8 cellular contexts compared by ENCODE assay signal in the genomic region with DNA sequence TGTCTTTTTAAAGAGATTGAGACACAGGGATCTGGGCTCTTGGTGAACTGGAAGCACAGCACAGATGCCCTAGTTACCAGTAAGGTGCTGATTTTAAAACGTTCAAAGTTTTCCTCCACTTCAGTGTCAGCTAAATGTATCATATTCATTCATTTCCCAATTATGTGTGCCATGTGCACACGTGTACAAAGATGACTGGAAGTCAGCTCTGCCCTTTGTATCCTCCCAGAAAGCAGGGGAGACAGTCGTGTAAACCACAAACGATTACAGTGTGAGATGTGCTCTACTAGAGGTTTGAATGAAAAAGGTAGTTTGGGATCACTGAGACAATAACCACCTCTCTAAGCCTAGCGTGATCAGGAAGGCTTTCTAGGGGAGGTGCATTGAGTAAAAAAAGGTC. TPM values are rescaled to one million over a fixed set of nuclear protein-coding genes. Genes with fewer than 3 reads are reported as not detected.
A peak's percentile ranks its signal among the peaks of the same experiment; 100 is the strongest.
DNase-seq lines count a peak whose midpoint lies in the region; TF ChIP-seq lines count a peak whose summit lies in the region.

No MANE protein-coding gene starts in this region.

- H3K9me3 ChIP-seq in DOHH2 (ENCODE audit: control insufficient read depth, insufficient read depth, low read length): peaks cover 6% of the 10 kb centered on the region; the same call in 1 of the 2 replicates

- no peaks in the 10 kb centered on the region for H3F3A ChIP-seq in DOHH2 (ENCODE audit: control insufficient read depth, insufficient read depth)

- H3K9me2 ChIP-seq in DOHH2 (replicated peaks; ENCODE audit: control insufficient read depth, low read length): no peaks in the 10 kb centered on the region

- H3K4me3 ChIP-seq in DOHH2 (ENCODE audit: low read length) (peak overlapping the region; percentile 91), epithelial cell of esophagus (ENCODE audit: low read length) (peak overlapping the region; percentile 69)

- H3K36me3 ChIP-seq in DOHH2 (ENCODE audit: control insufficient read depth, low read length): peaks cover 14% of the 10 kb centered on the region

- peaks cover 12% of the 10 kb centered on the region for H3K79me2 ChIP-seq in DOHH2 (ENCODE audit: control insufficient read depth, low read length)

- H3K27me3 ChIP-seq in DOHH2 (ENCODE audit: control insufficient read depth, low read length): no peaks in the 10 kb centered on the region

- peaks cover 26% of the 10 kb centered on the region for H3K36me3 Mint-ChIP-seq in osteocyte (ENCODE audit: unreplicated experiment)

- no peaks in the 10 kb centered on the region for H4K20me1 ChIP-seq in DOHH2 (ENCODE audit: control insufficient read depth, insufficient read depth, low read depth, low read length)

- H3K9me3 Mint-ChIP-seq in osteocyte (ENCODE audit: unreplicated experiment): no peaks in the 10 kb centered on the region

- H3K4me2 ChIP-seq in DOHH2 (ENCODE audit: low read length): peak overlapping the region; percentile 88

- peaks cover 16% of the 10 kb centered on the region for H3K4me1 ChIP-seq in DOHH2 (ENCODE audit: control insufficient read depth, low read length)

- no peak for TF ChIP-seq CTCF in DOHH2 (IDR thresholded peaks at IDR 0.05; ENCODE audit: low read depth, low read length, poor library complexity, severe bottlenecking)
- no peak for TF ChIP-seq CTCF in epithelial cell of esophagus (IDR thresholded peaks at IDR 0.05; ENCODE audit: insufficient read depth, low read depth, low read length, missing control alignments)
- no peak for TF ChIP-seq CTCF in osteocyte (IDR thresholded peaks at IDR 0.05)

- peaks cover 21% of the 10 kb centered on the region for H3K4me1 Mint-ChIP-seq in osteocyte (ENCODE audit: unreplicated experiment)

- H3K27ac Mint-ChIP-seq in osteocyte (ENCODE audit: unreplicated experiment): peak overlapping the region; percentile 97

- H3K27ac ChIP-seq in DOHH2 (ENCODE audit: low read depth, low read length): no peak overlapping the region

- H3K27me3 Mint-ChIP-seq in osteocyte (ENCODE audit: unreplicated experiment): peaks cover 9% of the 10 kb centered on the region

- H3K4me3 Mint-ChIP-seq in osteocyte (ENCODE audit: unreplicated experiment): peak overlapping the region; percentile 94

- peak; percentile 0 for DNase-seq in NCI-H69 (lab: John Stamatoyannopoulos, UW)
- no peak for DNase-seq in epithelial cell of esophagus (ENCODE audit: low read depth)
- no peak for DNase-seq in osteocyte (ENCODE audit: extremely low spot score, unreplicated experiment)
- no peak for DNase-seq in NCI-H146 (lab: John Stamatoyannopoulos, UW)
- no peak for DNase-seq in Kasumi-1 (lab: John Stamatoyannopoulos, UW)
- DNase-seq in DMS79 (lab: John Stamatoyannopoulos, UW): no peak
- no peak for DNase-seq in pons (ENCODE audit: low spot score)

RNA-seq across cellular contexts. Expression of a gene that starts 0.8 kb away (rescaled TPM):
- 7.4 TPM in 2 replicates for total RNA-seq in osteocyte

RNA-seq across cellular contexts. Expression of a gene that starts 29.0 kb away (rescaled TPM):
- 6.7 and 11.2 TPM in 2 replicates for total RNA-seq in osteocyte
